In the genomic region with DNA sequence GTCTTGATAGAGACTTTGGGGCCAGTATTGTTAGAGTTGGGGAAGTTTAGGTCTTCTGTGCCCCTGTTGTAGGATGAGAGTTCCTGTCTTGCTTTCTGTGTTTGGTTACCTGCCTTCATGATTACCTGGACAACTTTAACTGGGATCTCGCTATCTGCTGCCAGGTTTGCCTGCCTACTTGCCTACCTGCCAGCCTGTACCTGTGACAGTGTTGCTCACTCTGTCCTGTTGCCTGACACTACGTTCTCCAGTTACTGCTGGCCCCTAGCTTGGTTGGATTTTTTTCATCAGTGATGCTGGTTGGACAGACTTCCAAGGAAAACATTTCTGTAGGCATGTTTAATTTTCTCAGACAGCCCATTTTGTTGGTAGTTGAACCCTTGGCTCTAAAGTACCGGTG, we compare ENCODE assay signal across 35 cellular contexts. TPM values are rescaled to one million over a fixed set of nuclear protein-coding genes. Genes with fewer than 3 reads are reported as not detected.
"Had no signal": no experiment of that assay in that cellular context is flagged by ENCODE, and none has a peak within 500 bp of the region (broad histone marks: within the 10 kb centered on the region; RNA-seq: fewer than 3 reads in every experiment).

No MANE protein-coding gene starts in this region.

- H3K9me3 ChIP-seq: adrenal gland, body of pancreas, colonic mucosa, esophagus squamous epithelium, gastroesophageal sphincter had no signal

- H3K36me3 ChIP-seq: adrenal gland, cardiac muscle cell, colonic mucosa, esophagus squamous epithelium, gastroesophageal sphincter, WERI-Rb-1 had no signal

- H3K4me3 Mint-ChIP-seq: activated CD4-positive, alpha-beta memory T cell treated with anti-CD3 and anti-CD28 coated beads for 36 hours; activated CD4-positive, alpha-beta T cell treated with anti-CD3 and anti-CD28 coated beads for 36 hours; activated CD4-positive, alpha-beta T cell treated with anti-CD3 and anti-CD28 coated beads, Interleukin-2, amount 10 ng/mL, durations not matched to agents 24 days and 14 days; activated CD8-positive, alpha-beta memory T cell treated with anti-CD3 and anti-CD28 coated beads, Interleukin-2, amount 10 ng/mL, durations not matched to agents 7 days and 5 days; activated CD8-positive, alpha-beta T cell treated with anti-CD3 and anti-CD28 coated beads, Interleukin-2, amount 10 ng/mL, durations not matched to agents 7 days and 5 days; activated naive CD4-positive, alpha-beta T cell treated with anti-CD3 and anti-CD28 coated beads for 36 hours; activated naive CD4-positive, alpha-beta T cell treated with anti-CD3 and anti-CD28 coated beads, Interleukin-2, amount 50 U/mL, for 24 hours; activated naive CD8-positive, alpha-beta T cell treated with anti-CD3 and anti-CD28 coated beads for 36 hours; activated naive CD8-positive, alpha-beta T cell treated with anti-CD3 and anti-CD28 coated beads, Interleukin-2, amount 50 U/mL, for 24 hours; activated T-helper 1 cell treated with anti-CD3 and anti-CD28 coated beads, Interleukin-12 subunit alpha, Interleukin-12 subunit beta, Interleukin-2, Interleukin-4 antibody, amounts not matched to agents 30 ng/mL and 10 ng/mL and 1 ng/mL, durations not matched to agents 14 hours and 24 hours and 36 hours; T-helper 17 cell; T-helper 2 cell treated with Interferon-gamma antibody and Interleukin-4, amounts not matched to agents 5 μg/mL and 100 μg/mL, for 36 hours had no signal

- H3K4me1 Mint-ChIP-seq: activated CD4-positive, alpha-beta T cell treated with anti-CD3 and anti-CD28 coated beads for 36 hours; activated CD4-positive, alpha-beta T cell treated with anti-CD3 and anti-CD28 coated beads, Interleukin-2, amount 10 ng/mL, durations not matched to agents 24 days and 14 days; activated CD8-positive, alpha-beta memory T cell treated with anti-CD3 and anti-CD28 coated beads, Interleukin-2, amount 10 ng/mL, durations not matched to agents 7 days and 5 days; activated naive CD4-positive, alpha-beta T cell treated with anti-CD3 and anti-CD28 coated beads, Interleukin-2, amount 50 U/mL, for 24 hours; activated naive CD8-positive, alpha-beta T cell treated with anti-CD3 and anti-CD28 coated beads for 36 hours; activated naive CD8-positive, alpha-beta T cell treated with anti-CD3 and anti-CD28 coated beads, Interleukin-2, amount 50 U/mL, for 24 hours; T-helper 17 cell had no signal

- H3K4me3 ChIP-seq: adrenal gland, body of pancreas, cardiac muscle cell, colonic mucosa, esophagus squamous epithelium, gastroesophageal sphincter had no signal

- H3K9me3 Mint-ChIP-seq: activated CD4-positive, alpha-beta memory T cell treated with anti-CD3 and anti-CD28 coated beads for 36 hours; activated CD4-positive, alpha-beta T cell treated with anti-CD3 and anti-CD28 coated beads, Interleukin-2, amount 10 ng/mL, durations not matched to agents 24 days and 14 days; activated naive CD4-positive, alpha-beta T cell treated with anti-CD3 and anti-CD28 coated beads for 36 hours; activated naive CD4-positive, alpha-beta T cell treated with anti-CD3 and anti-CD28 coated beads, Interleukin-2, amount 50 U/mL, for 24 hours; activated naive CD8-positive, alpha-beta T cell treated with anti-CD3 and anti-CD28 coated beads, Interleukin-2, amount 50 U/mL, for 24 hours; activated T-helper 1 cell treated with anti-CD3 and anti-CD28 coated beads, Interleukin-12 subunit alpha, Interleukin-12 subunit beta, Interleukin-2, Interleukin-4 antibody, amounts not matched to agents 30 ng/mL and 10 ng/mL and 1 ng/mL, durations not matched to agents 14 hours and 24 hours and 36 hours; activated T-helper 2 cell treated with anti-CD3 and anti-CD28 coated beads, Interferon-gamma antibody, Interleukin-2, Interleukin-4, amounts not matched to agents 10 μg/mL and 5 μg/mL and 100 μg/mL, durations not matched to agents 14 hours and 24 hours and 36 hours; T-helper 2 cell treated with Interferon-gamma antibody and Interleukin-4, amounts not matched to agents 5 μg/mL and 100 μg/mL, for 36 hours had no signal

- H3K27ac ChIP-seq: adrenal gland, cardiac muscle cell, colonic mucosa, epithelial cell of prostate, esophagus squamous epithelium, gastroesophageal sphincter, WERI-Rb-1 had no signal

- H3K27me3 ChIP-seq: adrenal gland, body of pancreas, cardiac muscle cell, colonic mucosa, esophagus squamous epithelium, gastroesophageal sphincter had no signal

- ATAC-seq: activated CD4-positive, alpha-beta T cell treated with anti-CD3 and anti-CD28 coated beads for 36 hours; activated CD8-positive, alpha-beta memory T cell treated with anti-CD3 and anti-CD28 coated beads, Interleukin-2, amount 10 ng/mL, durations not matched to agents 7 days and 5 days; activated CD8-positive, alpha-beta T cell treated with anti-CD3 and anti-CD28 coated beads, Interleukin-2, amount 10 ng/mL, durations not matched to agents 7 days and 5 days; activated naive CD8-positive, alpha-beta T cell treated with anti-CD3 and anti-CD28 coated beads, Interleukin-2, amount 50 U/mL, for 24 hours; body of pancreas; gastroesophageal sphincter; T-helper 17 cell had no signal

- H3K36me3 Mint-ChIP-seq: activated CD4-positive, alpha-beta memory T cell treated with anti-CD3 and anti-CD28 coated beads for 36 hours; activated CD8-positive, alpha-beta memory T cell treated with anti-CD3 and anti-CD28 coated beads, Interleukin-2, amount 10 ng/mL, durations not matched to agents 7 days and 5 days; activated naive CD4-positive, alpha-beta T cell treated with anti-CD3 and anti-CD28 coated beads, Interleukin-2, amount 50 U/mL, for 24 hours; activated naive CD8-positive, alpha-beta T cell treated with anti-CD3 and anti-CD28 coated beads for 36 hours had no signal

- H3K4me1 ChIP-seq: colonic mucosa, esophagus squamous epithelium had no signal

- H3K27ac Mint-ChIP-seq: activated CD4-positive, alpha-beta memory T cell treated with anti-CD3 and anti-CD28 coated beads for 36 hours; activated CD4-positive, alpha-beta T cell treated with anti-CD3 and anti-CD28 coated beads for 36 hours; activated CD4-positive, alpha-beta T cell treated with anti-CD3 and anti-CD28 coated beads, Interleukin-2, amount 10 ng/mL, durations not matched to agents 24 days and 14 days; activated CD8-positive, alpha-beta memory T cell treated with anti-CD3 and anti-CD28 coated beads, Interleukin-2, amount 10 ng/mL, durations not matched to agents 7 days and 5 days; activated CD8-positive, alpha-beta T cell treated with anti-CD3 and anti-CD28 coated beads, Interleukin-2, amount 10 ng/mL, durations not matched to agents 7 days and 5 days; activated naive CD4-positive, alpha-beta T cell treated with anti-CD3 and anti-CD28 coated beads for 36 hours; activated naive CD4-positive, alpha-beta T cell treated with anti-CD3 and anti-CD28 coated beads, Interleukin-2, amount 50 U/mL, for 24 hours; activated naive CD8-positive, alpha-beta T cell treated with anti-CD3 and anti-CD28 coated beads for 36 hours; activated naive CD8-positive, alpha-beta T cell treated with anti-CD3 and anti-CD28 coated beads, Interleukin-2, amount 50 U/mL, for 24 hours; activated T-helper 1 cell treated with anti-CD3 and anti-CD28 coated beads, Interleukin-12 subunit alpha, Interleukin-12 subunit beta, Interleukin-2, Interleukin-4 antibody, amounts not matched to agents 30 ng/mL and 10 ng/mL and 1 ng/mL, durations not matched to agents 14 hours and 24 hours and 36 hours; activated T-helper 2 cell treated with anti-CD3 and anti-CD28 coated beads, Interferon-gamma antibody, Interleukin-2, Interleukin-4, amounts not matched to agents 10 μg/mL and 5 μg/mL and 100 μg/mL, durations not matched to agents 14 hours and 24 hours and 36 hours; T-helper 17 cell; T-helper 2 cell treated with Interferon-gamma antibody and Interleukin-4, amounts not matched to agents 5 μg/mL and 100 μg/mL, for 36 hours had no signal

- H3K27me3 Mint-ChIP-seq: activated CD4-positive, alpha-beta memory T cell treated with anti-CD3 and anti-CD28 coated beads for 36 hours; activated CD4-positive, alpha-beta T cell treated with anti-CD3 and anti-CD28 coated beads for 36 hours; activated CD4-positive, alpha-beta T cell treated with anti-CD3 and anti-CD28 coated beads, Interleukin-2, amount 10 ng/mL, durations not matched to agents 24 days and 14 days; activated CD8-positive, alpha-beta memory T cell treated with anti-CD3 and anti-CD28 coated beads, Interleukin-2, amount 10 ng/mL, durations not matched to agents 7 days and 5 days; activated naive CD4-positive, alpha-beta T cell treated with anti-CD3 and anti-CD28 coated beads, Interleukin-2, amount 50 U/mL, for 24 hours; activated naive CD8-positive, alpha-beta T cell treated with anti-CD3 and anti-CD28 coated beads for 36 hours; activated naive CD8-positive, alpha-beta T cell treated with anti-CD3 and anti-CD28 coated beads, Interleukin-2, amount 50 U/mL, for 24 hours; T-helper 17 cell had no signal

- DNase-seq: activated CD4-positive, alpha-beta memory T cell treated with anti-CD3 and anti-CD28 coated beads for 36 hours; activated CD4-positive, alpha-beta T cell treated with anti-CD3 and anti-CD28 coated beads for 36 hours; activated CD4-positive, alpha-beta T cell treated with anti-CD3 and anti-CD28 coated beads, Interleukin-2, amount 10 ng/mL, durations not matched to agents 24 days and 14 days; activated CD4-positive, CD25-positive, alpha-beta regulatory T cell; activated CD4-positive, CD25-positive, alpha-beta regulatory T cell treated with anti-CD3 and anti-CD28 coated beads, Interleukin-2, amount 50 U/mL, for 72 hours; activated CD8-positive, alpha-beta memory T cell treated with anti-CD3 and anti-CD28 coated beads, Interleukin-2, amount 10 ng/mL, durations not matched to agents 7 days and 5 days; activated CD8-positive, alpha-beta memory T cell treated with anti-CD3 and anti-CD28 coated beads, Interleukin-2, amount 50 U/mL, for 4 hours; activated CD8-positive, alpha-beta T cell treated with anti-CD3 and anti-CD28 coated beads, Interleukin-2, amount 10 ng/mL, durations not matched to agents 7 days and 5 days; activated effector memory CD4-positive, alpha-beta T cell treated with anti-CD3 and anti-CD28 coated beads, Interleukin-2, amount 50 U/mL, for 16 hours; activated naive CD4-positive, alpha-beta T cell treated with anti-CD3 and anti-CD28 coated beads for 36 hours; activated naive CD8-positive, alpha-beta T cell treated with anti-CD3 and anti-CD28 coated beads for 36 hours; activated naive CD8-positive, alpha-beta T cell treated with anti-CD3 and anti-CD28 coated beads, Interleukin-2, amount 50 U/mL, for 24 hours; activated T-cell treated with anti-CD3 and anti-CD28 coated beads, Interleukin-2, amount 50 U/mL, for 1 hour; activated T-cell treated with anti-CD3 and anti-CD28 coated beads, Interleukin-2, amount 50 U/mL, for 48 hours; adrenal gland; amygdala; aorta; central memory CD4-positive, alpha-beta T cell; cerebellar nuclear complex; colonic mucosa; effector CD8-positive, alpha-beta T cell; esophagus squamous epithelium; foreskin melanocyte; T-helper 1 cell; T-helper 17 cell; T1000; WERI-Rb-1 had no signal

RNA-seq across cellular contexts. Expression of gene PPP1R9A, which starts 48.4 kb away (rescaled TPM):
- total RNA-seq: activated CD4-positive, alpha-beta memory T cell treated with anti-CD3 and anti-CD28 coated beads for 36 hours; activated CD4-positive, alpha-beta T cell treated with anti-CD3 and anti-CD28 coated beads for 36 hours; activated CD4-positive, alpha-beta T cell treated with anti-CD3 and anti-CD28 coated beads, Interleukin-2, amount 10 ng/mL, durations not matched to agents 24 days and 14 days; activated CD8-positive, alpha-beta T cell treated with anti-CD3 and anti-CD28 coated beads, Interleukin-2, amount 10 ng/mL, durations not matched to agents 7 days and 5 days; activated naive CD4-positive, alpha-beta T cell treated with anti-CD3 and anti-CD28 coated beads for 36 hours; activated T-helper 1 cell treated with anti-CD3 and anti-CD28 coated beads, Interleukin-12 subunit alpha, Interleukin-12 subunit beta, Interleukin-2, Interleukin-4 antibody, amounts not matched to agents 30 ng/mL and 10 ng/mL and 1 ng/mL, durations not matched to agents 14 hours and 24 hours and 36 hours; activated T-helper 2 cell treated with anti-CD3 and anti-CD28 coated beads, Interferon-gamma antibody, Interleukin-2, Interleukin-4, amounts not matched to agents 10 μg/mL and 5 μg/mL and 100 μg/mL, durations not matched to agents 14 hours and 24 hours and 36 hours had no signal
